In genomic region chr2:31054817-31055216, GRCh38 we compare ENCODE assay signal across 14 cellular contexts.
DNase-seq lines count a peak whose midpoint lies in the region; ATAC-seq and TF ChIP-seq lines count a peak whose summit lies in the region.
"Had no signal": no experiment of that assay in that cellular context is flagged by ENCODE, and none has a peak within 500 bp of the region (broad histone marks: within the 10 kb centered on the region; RNA-seq: fewer than 3 reads in every experiment).

No MANE protein-coding gene starts in this region.

- DNase-seq in natural killer cell treated with Interleukin-12 subunit alpha and Interleukin-12 subunit beta and Interleukin-15 and Interleukin-18, amount 100 ng/mL, for 72 hours (ENCODE audit: low spot score): peak; percentile 16
- no peak for DNase-seq in natural killer cell
- DNase-seq in Kasumi-1 (lab: John Stamatoyannopoulos, UW): peak; percentile 9 to 12
- DNase-seq in left colon: no peak
- no peak for DNase-seq in spleen
- DNase-seq in T-cell: no peak
- DNase-seq in Ammon's horn (ENCODE audit: low spot score): no peak
- no peak for DNase-seq in coronary artery (ENCODE audit: low spot score)
- DNase-seq: CD4-positive, CD25-positive, alpha-beta regulatory T cell; HCEC 1CT; HFFc6 had no signal

- no peaks in the 10 kb centered on the region for H3K9me3 ChIP-seq in spleen
- H3K9me3 ChIP-seq: A549 had no signal

- no peaks in the 10 kb centered on the region for H3K36me3 Mint-ChIP-seq in natural killer cell treated with Interleukin-12 subunit alpha and Interleukin-12 subunit beta and Interleukin-15 and Interleukin-18, amount 100 ng/mL, for 72 hours
- no peaks in the 10 kb centered on the region for H3K36me3 Mint-ChIP-seq in natural killer cell
- no peaks in the 10 kb centered on the region for H3K36me3 Mint-ChIP-seq in T-cell
- H3K36me3 Mint-ChIP-seq: CD4-positive, CD25-positive, alpha-beta regulatory T cell; IgD-negative memory B cell had no signal

- no peak for TF ChIP-seq CTCF in natural killer cell (IDR thresholded peaks at IDR 0.05)
- TF ChIP-seq CTCF in spleen (IDR thresholded peaks at IDR 0.05 in 8 of 11, conservative IDR thresholded peaks at IDR 0.05 in 3 of 11): no peak
- no peak for TF ChIP-seq CTCF in coronary artery (IDR thresholded peaks at IDR 0.05)

- POLR2A ChIA-PET in T-cell (lab: Charles Lee): no interaction called here

- 56 to 75% (median 57%) methylated on average over 5 of the region's 5 CpGs for WGBS in spleen, 5 donors

- no peaks in the 10 kb centered on the region for H3K27me3 ChIP-seq in spleen (replicated peaks in 1 of 7)

- H3K27ac ChIP-seq in spleen: peak overlapping the region in 5 of 8 donors; percentile 0 to 50 (median 39)
- H3K27ac ChIP-seq in coronary artery: no peak overlapping the region
- H3K27ac ChIP-seq: A549 had no signal

- H3K4me1 Mint-ChIP-seq in natural killer cell treated with Interleukin-12 subunit alpha and Interleukin-12 subunit beta and Interleukin-15 and Interleukin-18, amount 100 ng/mL, for 72 hours (ENCODE audit: low read depth in 2 of 2): peaks cover 0 to 21% of the 10 kb centered on the region in 2 donors
- H3K4me1 Mint-ChIP-seq in natural killer cell: peaks cover 21 to 22% of the 10 kb centered on the region in 2 donors
- H3K4me1 Mint-ChIP-seq in T-cell: no peaks in the 10 kb centered on the region
- H3K4me1 Mint-ChIP-seq: CD4-positive, CD25-positive, alpha-beta regulatory T cell had no signal

- H3K4me1 ChIP-seq in spleen: peaks cover 0 to 18% (median 4%) of the 10 kb centered on the region in 6 donors
- H3K4me1 ChIP-seq: A549 had no signal

- H3K27me3 Mint-ChIP-seq in natural killer cell treated with Interleukin-12 subunit alpha and Interleukin-12 subunit beta and Interleukin-15 and Interleukin-18, amount 100 ng/mL, for 72 hours: no peaks in the 10 kb centered on the region
- H3K27me3 Mint-ChIP-seq in natural killer cell (ENCODE audit: low read depth in 2 of 2) (no peaks in the 10 kb centered on the region), T-cell (peaks cover 0 to 4% of the 10 kb centered on the region in 2 donors)
- H3K27me3 Mint-ChIP-seq: IgD-negative memory B cell had no signal

- no peak for TF ChIP-seq POLR2A in spleen (IDR thresholded peaks at IDR 0.05)

- H3K4me3 ChIP-seq in spleen (no peak overlapping the region), coronary artery (no peak overlapping the region)
- H3K4me3 ChIP-seq: A549, GM12878 had no signal

- CTCF ChIA-PET in T-cell (lab: Charles Lee): no interaction called here

- no peaks in the 10 kb centered on the region for H3K9me3 Mint-ChIP-seq in natural killer cell treated with Interleukin-12 subunit alpha and Interleukin-12 subunit beta and Interleukin-15 and Interleukin-18, amount 100 ng/mL, for 72 hours
- H3K9me3 Mint-ChIP-seq in natural killer cell: no peaks in the 10 kb centered on the region
- H3K9me3 Mint-ChIP-seq in T-cell: no peaks in the 10 kb centered on the region
- H3K9me3 Mint-ChIP-seq: HFFc6 had no signal

- intact Hi-C loops in natural killer cell (cut with micrococcal nuclease): no loop called here
- intact Hi-C loops in left colon (cut with DNase I, micrococcal nuclease): no loop called here
- intact Hi-C loops in spleen (cut with DNase I; ENCODE audit: low total_unique reads): no loop called here

- H3K27ac Mint-ChIP-seq in natural killer cell treated with Interleukin-12 subunit alpha and Interleukin-12 subunit beta and Interleukin-15 and Interleukin-18, amount 100 ng/mL, for 72 hours: no peak overlapping the region
- H3K27ac Mint-ChIP-seq in natural killer cell (no peak overlapping the region), T-cell (no peak overlapping the region)
- H3K27ac Mint-ChIP-seq: CD4-positive, CD25-positive, alpha-beta regulatory T cell; HFFc6; IgD-negative memory B cell had no signal

- no peaks in the 10 kb centered on the region for H3K36me3 ChIP-seq in spleen

- ATAC-seq in natural killer cell treated with Interleukin-12 subunit alpha and Interleukin-12 subunit beta and Interleukin-15 and Interleukin-18, amount 100 ng/mL, for 72 hours: no peak
- ATAC-seq in natural killer cell: no peak
- ATAC-seq in left colon: peak; percentile 99
- ATAC-seq in T-cell (replicated peaks in 1 of 4): no peak
- ATAC-seq: A549, GM12878 had no signal

- no peak overlapping the region for H3K4me3 Mint-ChIP-seq in natural killer cell treated with Interleukin-12 subunit alpha and Interleukin-12 subunit beta and Interleukin-15 and Interleukin-18, amount 100 ng/mL, for 72 hours
- H3K4me3 Mint-ChIP-seq in natural killer cell: no peak overlapping the region
- no peak overlapping the region for H3K4me3 Mint-ChIP-seq in T-cell
- H3K4me3 Mint-ChIP-seq: CD4-positive, CD25-positive, alpha-beta regulatory T cell; HFFc6; IgD-negative memory B cell had no signal

Comparison
In these comparisons a context has a peak if more than half of its experiments do, and no peak if none do; other contexts are left out.
1. DNase-seq: peak in natural killer cell treated with Interleukin-12 subunit alpha and Interleukin-12 subunit beta and Interleukin-15 and Interleukin-18, amount 100 ng/mL, for 72 hours (single experiment) and Kasumi-1 (2 of 2); none in natural killer cell (single experiment), left colon (0 of 2), spleen (single experiment), T-cell (0 of 34), Ammon's horn (single experiment) and coronary artery (single experiment).
2. H3K27ac ChIP-seq: peak in spleen (5 of 8); none in coronary artery (0 of 2).